ENCODE assay signal across 11 cellular contexts in genomic region chr14:89813485-89814080, GRCh38.
DNase-seq lines count a peak whose midpoint lies in the region; ATAC-seq and TF ChIP-seq lines count a peak whose summit lies in the region.
"Had no signal": no experiment of that assay in that cellular context is flagged by ENCODE, and none has a peak within 500 bp of the region (broad histone marks: within the 10 kb centered on the region; RNA-seq: fewer than 3 reads in every experiment).

No MANE protein-coding gene starts in this region.

- H3K27me3 ChIP-seq in HUES64 (ENCODE audit: insufficient read depth, low read length): no peaks in the 10 kb centered on the region
- no peaks in the 10 kb centered on the region for H3K27me3 ChIP-seq in kidney epithelial cell (ENCODE audit: control insufficient read depth, insufficient read depth, low read length)
- H3K27me3 ChIP-seq in tibial artery: no peaks in the 10 kb centered on the region
- no peaks in the 10 kb centered on the region for H3K27me3 ChIP-seq in effector memory CD4-positive, alpha-beta T cell (replicated peaks; ENCODE audit: control insufficient read depth, insufficient read depth, low read length, poor library complexity, severe bottlenecking)
- H3K27me3 ChIP-seq: body of pancreas had no signal

- TF ChIP-seq CTCF in kidney epithelial cell (IDR thresholded peaks at IDR 0.05; ENCODE audit: insufficient read depth, low read length, poor library complexity, severe bottlenecking) (no peak), tibial artery (IDR thresholded peaks at IDR 0.05) (no peak)

- H3K4me3 ChIP-seq in HUES64 (ENCODE audit: low read length) (peak overlapping the region; percentile 38; the same call in 1 of the 2 replicates), kidney epithelial cell (ENCODE audit: low read depth, low read length) (no peak overlapping the region), tibial artery (peak overlapping the region; percentile 34 to 39)
- no peak overlapping the region for H3K4me3 ChIP-seq in effector memory CD4-positive, alpha-beta T cell (ENCODE audit: insufficient read depth, low read depth, low read length, poor library complexity, severe bottlenecking)
- H3K4me3 ChIP-seq: body of pancreas had no signal

- 44% methylated on average over 11 of the region's 12 CpGs for WGBS in HUES64

- H3K4me1 ChIP-seq in HUES64 (ENCODE audit: insufficient read depth, low read length) (peaks cover 7% of the 10 kb centered on the region; the same call in 1 of the 2 replicates), tibial artery (peaks cover 0 to 25% (median 1%) of the 10 kb centered on the region in 4 donors)
- no peaks in the 10 kb centered on the region for H3K4me1 ChIP-seq in effector memory CD4-positive, alpha-beta T cell (ENCODE audit: control insufficient read depth, insufficient read depth, low read length, poor library complexity, severe bottlenecking)
- H3K4me1 ChIP-seq: body of pancreas had no signal

- ATAC-seq in HG03439 (IDR thresholded peaks at IDR 0.05; ENCODE audit: unreplicated experiment): no peak
- ATAC-seq: body of pancreas, Panc1 had no signal

- DNase-seq in astrocyte of the hippocampus (ENCODE audit: low read depth, low spot score): peak; percentile 89
- DNase-seq in kidney epithelial cell (ENCODE audit: low read depth): peak; percentile 26
- DNase-seq in tibial artery: no peak
- DNase-seq in NCI-H2029 treated with DMSO at 0.1 percent for 48 hours (lab: John Stamatoyannopoulos, UW): no peak
- DNase-seq in effector memory CD4-positive, alpha-beta T cell: no peak
- DNase-seq: body of pancreas, DMS79 treated with DMSO at 0.1 percent for 48 hours, NCI-H146 had no signal

- intact Hi-C loops in tibial artery (cut with DNase I; ENCODE audit: low total_unique reads): no loop called here

- peak overlapping the region; percentile 56; the same call in 1 of the 2 replicates for H3K9ac ChIP-seq in HUES64 (ENCODE audit: low read depth, low read length)

- H3K9me3 ChIP-seq in HUES64 (ENCODE audit: insufficient read depth, low read depth, low read length): no peaks in the 10 kb centered on the region
- H3K9me3 ChIP-seq in tibial artery: no peaks in the 10 kb centered on the region
- H3K9me3 ChIP-seq in effector memory CD4-positive, alpha-beta T cell (ENCODE audit: control insufficient read depth, low read length): no peaks in the 10 kb centered on the region
- H3K9me3 ChIP-seq: body of pancreas had no signal

- peak overlapping the region; percentile 47; the same call in 1 of the 2 replicates for H3K27ac ChIP-seq in HUES64 (ENCODE audit: low read depth, low read length)
- H3K27ac ChIP-seq in tibial artery: peak overlapping the region; percentile 62 to 84
- no peak overlapping the region for H3K27ac ChIP-seq in effector memory CD4-positive, alpha-beta T cell (ENCODE audit: insufficient read depth, low read length, poor library complexity, severe bottlenecking)
- H3K27ac ChIP-seq: body of pancreas had no signal

- H3K36me3 ChIP-seq in HUES64 (ENCODE audit: insufficient read depth, low read length): no peaks in the 10 kb centered on the region
- no peaks in the 10 kb centered on the region for H3K36me3 ChIP-seq in kidney epithelial cell (ENCODE audit: control insufficient read depth, insufficient read depth, low read length)
- H3K36me3 ChIP-seq in tibial artery: no peaks in the 10 kb centered on the region
- H3K36me3 ChIP-seq in effector memory CD4-positive, alpha-beta T cell (ENCODE audit: control insufficient read depth, insufficient read depth, low read length): no peaks in the 10 kb centered on the region

Comparison
In these comparisons a context has a peak if more than half of its experiments do, and no peak if none do; other contexts are left out.
1. H3K4me3 ChIP-seq: peak in HUES64 (single experiment) and tibial artery (2 of 2); none in kidney epithelial cell (single experiment) and effector memory CD4-positive, alpha-beta T cell (single experiment).
2. DNase-seq: peak in astrocyte of the hippocampus (single experiment) and kidney epithelial cell (single experiment); none in tibial artery (0 of 2), NCI-H2029 treated with DMSO at 0.1 percent for 48 hours (single experiment) and effector memory CD4-positive, alpha-beta T cell (0 of 3).